In genomic region chr5:53041071-53041692, GRCh38 we compare ENCODE assay signal across 1 cellular context.
TF ChIP-seq lines count a peak whose summit lies in the region.

No MANE protein-coding gene starts in this region.

TF ChIP-seq in IMR-90, 13 proteins besides CTCF, POLR2A, EP300 and RAD21 (continued from another document):
- TF ChIP-seq USF2 (IDR thresholded peaks at IDR 0.05; ENCODE audit: low read depth, low read length) = peak; percentile 36; the same call in 1 of the 2 replicates
TF ChIP-seq in IMR-90: peak in this region for 1.
